ENCODE assay signal across 9 cellular contexts in the genomic region with DNA sequence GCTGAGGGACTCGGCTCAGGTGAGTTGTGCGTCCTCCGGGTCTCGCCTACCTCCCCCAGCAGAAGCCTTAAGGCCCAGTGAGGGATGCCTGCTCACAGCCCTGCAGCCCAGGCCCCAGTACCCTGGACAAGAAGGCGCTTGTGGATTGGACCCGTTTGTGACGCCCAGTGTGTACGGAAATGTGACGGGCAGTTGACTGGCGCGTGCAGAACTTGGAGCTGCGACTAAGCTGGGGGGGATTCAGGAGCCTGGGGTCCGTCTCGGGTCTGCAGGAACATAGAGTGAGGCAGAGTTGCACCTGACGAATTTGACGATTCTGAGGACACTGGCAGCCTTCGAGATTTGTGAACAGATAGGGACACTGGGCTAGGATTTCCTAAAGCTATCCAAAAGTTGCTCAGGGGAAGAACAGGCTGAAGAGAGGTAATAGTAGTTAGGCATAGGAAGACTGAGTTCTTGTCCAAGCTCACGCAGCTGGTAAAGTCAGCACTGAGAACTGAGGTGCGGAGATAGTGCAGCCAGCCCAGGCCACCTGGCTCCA. TPM values are rescaled to one million over a fixed set of nuclear protein-coding genes. Genes with fewer than 3 reads are reported as not detected.
DNase-seq lines count a peak whose midpoint lies in the region; ATAC-seq and TF ChIP-seq lines count a peak whose summit lies in the region.
"Had no signal": no experiment of that assay in that cellular context is flagged by ENCODE, and none has a peak within 500 bp of the region (broad histone marks: within the 10 kb centered on the region; RNA-seq: fewer than 3 reads in every experiment).

No MANE protein-coding gene starts in this region.

- peaks cover 30 to 85% (median 62%) of the 10 kb centered on the region in 9 donors for H3K9me3 Mint-ChIP-seq in naive thymus-derived CD8-positive, alpha-beta T cell

- H3K27ac ChIP-seq in BLaER1 treated with 17β-estradiol and CSF1 and Interleukin-3, amounts not matched to agents 10 nM and 100 nM: peak overlapping the region; percentile 44 to 95 (median 88); a peak in 21 of 22 replicates
- H3K27ac ChIP-seq in HUES48 (ENCODE audit: low read depth, low read length): peak overlapping the region; percentile 62

- peaks cover 52 to 66% (median 64%) of the 10 kb centered on the region in 3 donors for H3K36me3 Mint-ChIP-seq in naive thymus-derived CD8-positive, alpha-beta T cell

- H3K27ac Mint-ChIP-seq in naive thymus-derived CD8-positive, alpha-beta T cell: peak overlapping the region; percentile 94 to 99 (median 98)

- H3K9me3 ChIP-seq in BLaER1 treated with 17β-estradiol and CSF1 and Interleukin-3, amounts not matched to agents 10 nM and 100 nM (replicated peaks in 1 of 11): peaks cover 45 to 70% (median 52%) of the 10 kb centered on the region in 11 experiments
- H3K9me3 ChIP-seq in HUES48 (ENCODE audit: control insufficient read depth, insufficient read depth, low read length): peaks cover 45% of the 10 kb centered on the region

- peak overlapping the region; percentile 96 to 99 (median 98) for H3K4me3 Mint-ChIP-seq in naive thymus-derived CD8-positive, alpha-beta T cell

- H3K4me2 ChIP-seq in BLaER1 treated with 17β-estradiol and CSF1 and Interleukin-3, amounts not matched to agents 10 nM and 100 nM: peak overlapping the region; percentile 87 to 98 (median 95)

- no peaks in the 10 kb centered on the region for H3K27me3 ChIP-seq in BLaER1 treated with 17β-estradiol and CSF1 and Interleukin-3, amounts not matched to agents 10 nM and 100 nM
- peaks cover 9% of the 10 kb centered on the region; the same call in 1 of the 2 replicates for H3K27me3 ChIP-seq in HUES48 (ENCODE audit: control insufficient read depth, insufficient read depth, low read length)

- DNase-seq in cardiac fibroblast (ENCODE audit: low read depth in 2 of 2) (no peak), UCSD-AML1 (lab: John Stamatoyannopoulos, UW; ENCODE audit: unreplicated experiment) (no peak), DMS114 treated with DMSO at 0.1 percent for 48 hours (lab: John Stamatoyannopoulos, UW; ENCODE audit: unreplicated experiment) (no peak)
- DNase-seq in naive thymus-derived CD8-positive, alpha-beta T cell: no peak
- DNase-seq in central memory CD4-positive, alpha-beta T cell: no peak

- H3K36me3 ChIP-seq in BLaER1 treated with 17β-estradiol and CSF1 and Interleukin-3, amounts not matched to agents 10 nM and 100 nM: peaks cover 41 to 49% (median 47%) of the 10 kb centered on the region in 11 experiments
- peaks cover 42% of the 10 kb centered on the region for H3K36me3 ChIP-seq in HUES48 (ENCODE audit: control insufficient read depth, insufficient read depth, low read length)

- no peak for TF ChIP-seq CTCF in cardiac fibroblast (IDR thresholded peaks at IDR 0.05; ENCODE audit: low read depth, low read length)

- peaks cover 8 to 21% (median 16%) of the 10 kb centered on the region in 10 experiments; a peak in 19 of 20 replicates for H3K4me1 ChIP-seq in BLaER1 treated with 17β-estradiol and CSF1 and Interleukin-3, amounts not matched to agents 10 nM and 100 nM
- no peaks in the 10 kb centered on the region for H3K4me1 ChIP-seq in HUES48 (ENCODE audit: control insufficient read depth, insufficient read depth, low read length)

- no peak for ATAC-seq in naive thymus-derived CD8-positive, alpha-beta T cell
- ATAC-seq in GM19455 (IDR thresholded peaks at IDR 0.05; ENCODE audit: unreplicated experiment): no peak

- peaks cover 26 to 41% (median 38%) of the 10 kb centered on the region in 4 donors for H3K4me1 Mint-ChIP-seq in naive thymus-derived CD8-positive, alpha-beta T cell

- H3K9ac ChIP-seq in BLaER1 treated with 17β-estradiol and CSF1 and Interleukin-3, amounts not matched to agents 10 nM and 100 nM: peak overlapping the region; percentile 79 to 95 (median 90)
- peak overlapping the region; percentile 90 for H3K9ac ChIP-seq in HUES48 (ENCODE audit: low read depth, low read length)

- POLR2A ChIA-PET in naive thymus-derived CD8-positive, alpha-beta T cell (lab: Charles Lee): interaction anchor here (1.0 to 2.3 kb wide), 15 partner anchors 8 to 596 kb away, joined by 3 to 29 read pairs (median 6); a partner anchor contains a TSS

- peaks cover 0 to 34% (median 0%) of the 10 kb centered on the region in 11 experiments; a peak in 5 of 22 replicates for H4K20me1 ChIP-seq in BLaER1 treated with 17β-estradiol and CSF1 and Interleukin-3, amounts not matched to agents 10 nM and 100 nM

- H3K27me3 Mint-ChIP-seq in naive thymus-derived CD8-positive, alpha-beta T cell: peaks cover 3 to 14% (median 5%) of the 10 kb centered on the region in 5 donors

- peak overlapping the region; percentile 87 to 99 (median 92) for H3K4me3 ChIP-seq in BLaER1 treated with 17β-estradiol and CSF1 and Interleukin-3, amounts not matched to agents 10 nM and 100 nM
- H3K4me3 ChIP-seq in HUES48 (ENCODE audit: low read depth, low read length): peak overlapping the region; percentile 91
- peak overlapping the region; percentile 98 to 99 for H3K4me3 ChIP-seq in cardiac fibroblast (replicated peaks in 1 of 2; ENCODE audit: low read depth in 2 of 2, low read length in 2 of 2)

RNA-seq across cellular contexts. Expression of a gene that starts 0.5 kb away (rescaled TPM):
- total RNA-seq in naive thymus-derived CD8-positive, alpha-beta T cell: 10 to 100 TPM; 24.7 to 28.1 TPM
- polyA plus RNA-seq in naive thymus-derived CD8-positive, alpha-beta T cell: 10 to 100 TPM in 2 of 3 donors, 1 to 10 TPM in 1; 8.1 to 10.5 (median 10.3) TPM

RNA-seq across cellular contexts. Expression of a gene that starts 13.6 kb away (rescaled TPM):
- total RNA-seq in naive thymus-derived CD8-positive, alpha-beta T cell: not detected
- polyA plus RNA-seq in naive thymus-derived CD8-positive, alpha-beta T cell: not detected
- total RNA-seq: pulmonary artery endothelial cell had no signal

RNA-seq across cellular contexts. Expression of a gene that starts 26.7 kb away (rescaled TPM):
- 10 to 100 TPM; 60.5 to 60.6 TPM for total RNA-seq in naive thymus-derived CD8-positive, alpha-beta T cell
- polyA plus RNA-seq in naive thymus-derived CD8-positive, alpha-beta T cell: 1 to 10 TPM; 1.1 to 2.4 (median 1.2) TPM

RNA-seq across cellular contexts. Expression of a gene that starts 45.1 kb away (rescaled TPM):
- 10 to 100 TPM; 46.0 to 46.8 TPM for total RNA-seq in naive thymus-derived CD8-positive, alpha-beta T cell
- polyA plus RNA-seq in naive thymus-derived CD8-positive, alpha-beta T cell: 10 to 100 TPM; 17.2 to 28.0 (median 24.7) TPM

RNA-seq across cellular contexts. Expression of a gene that starts 49.3 kb away (rescaled TPM):
- total RNA-seq in naive thymus-derived CD8-positive, alpha-beta T cell: 10 to 100 TPM; 49.9 to 56.6 TPM
- polyA plus RNA-seq in naive thymus-derived CD8-positive, alpha-beta T cell: 10 to 100 TPM; 13.5 to 18.5 (median 15.5) TPM
